Comparison of ENCODE assay signal across 18 cellular contexts in genomic region chr3:109265300-109265699, GRCh38. TPM values are rescaled to one million over a fixed set of nuclear protein-coding genes. Genes with fewer than 3 reads are reported as not detected.
"Had no signal": no experiment of that assay in that cellular context is flagged by ENCODE, and none has a peak within 500 bp of the region (broad histone marks: within the 10 kb centered on the region; RNA-seq: fewer than 3 reads in every experiment).

No MANE protein-coding gene starts in this region.

- H3K27ac ChIP-seq: prostate gland, right lobe of liver, thoracic aorta had no signal

- DNase-seq: activated CD4-positive, alpha-beta T cell treated with anti-CD3 and anti-CD28 coated beads, Interleukin-2, amount 10 ng/mL, durations not matched to agents 24 days and 14 days; activated CD4-positive, CD25-positive, alpha-beta regulatory T cell; activated naive CD8-positive, alpha-beta T cell treated with anti-CD3 and anti-CD28 coated beads, Interleukin-2, amount 10 ng/mL, durations not matched to agents 7 days and 5 days; anterior cingulate cortex; foreskin fibroblast; right lobe of liver; stimulated activated naive CD8-positive, alpha-beta T cell treated with anti-CD3 and anti-CD28 coated beads, Interleukin-15, amount 100 ng/mL, for 72 hours had no signal

- ATAC-seq: right lobe of liver; stimulated activated naive CD8-positive, alpha-beta T cell treated with anti-CD3 and anti-CD28 coated beads, Interleukin-15, amount 100 ng/mL, for 72 hours had no signal

- H3K4me1 ChIP-seq: prostate gland, right lobe of liver had no signal

- H3K27me3 ChIP-seq: right lobe of liver had no signal

- H3K4me3 ChIP-seq: prostate gland, right lobe of liver, thoracic aorta had no signal

- H3K9me3 ChIP-seq: prostate gland, right lobe of liver, thoracic aorta had no signal

RNA-seq across cellular contexts. Expression of gene DPPA2, which starts 51.0 kb away (rescaled TPM):
- total RNA-seq: activated CD4-positive, alpha-beta T cell treated with anti-CD3 and anti-CD28 coated beads, Interleukin-2, amount 10 ng/mL, durations not matched to agents 24 days and 14 days; activated naive CD8-positive, alpha-beta T cell treated with anti-CD3 and anti-CD28 coated beads, Interleukin-2, amount 10 ng/mL, durations not matched to agents 7 days and 5 days; activated T-helper 1 cell treated with anti-CD3 and anti-CD28 coated beads, Interleukin-12 subunit alpha, Interleukin-12 subunit beta, Interleukin-2, Interleukin-4 antibody, amounts not matched to agents 30 ng/mL and 10 ng/mL and 1 ng/mL, durations not matched to agents 14 hours and 24 hours and 36 hours; bronchial epithelial cell; chondrocyte; dermis microvascular lymphatic vessel endothelial cell; lower leg skin; omental fat pad; right lobe of liver; thoracic aorta; ureter had no signal
- polyA plus RNA-seq: esophagus, neural cell had no signal
